ENCODE assay signal across 21 cellular contexts in genomic region chr11:113835306-113835705, GRCh38. TPM values are rescaled to one million over a fixed set of nuclear protein-coding genes. Genes with fewer than 3 reads are reported as not detected.
A peak's percentile ranks its signal among the peaks of the same experiment; 100 is the strongest.
DNase-seq lines count a peak whose midpoint lies in the region; ATAC-seq and TF ChIP-seq lines count a peak whose summit lies in the region.
"Had no signal": no experiment of that assay in that cellular context is flagged by ENCODE, and none has a peak within 500 bp of the region (broad histone marks: within the 10 kb centered on the region; RNA-seq: fewer than 3 reads in every experiment).

No MANE protein-coding gene starts in this region.

- peaks cover 73% of the 10 kb centered on the region for H3K79me2 ChIP-seq in GM23338 (replicated peaks; ENCODE audit: insufficient read depth)

- CTCF ChIA-PET in activated B cell treated with CpG ODN at 0.5 μM for 24 hours (lab: Charles Lee), result no interaction called here

- H3K36me3 ChIP-seq in heart left ventricle (peaks cover 0 to 100% (median 54%) of the 10 kb centered on the region in 9 donors), left ventricle myocardium inferior (peaks cover 86% of the 10 kb centered on the region), GM23338 (ENCODE audit: insufficient read depth) (peaks cover 47% of the 10 kb centered on the region), testis (ENCODE audit: low read depth, missing control alignments) (no peaks in the 10 kb centered on the region)

- TF ChIP-seq POLR2A in heart left ventricle (IDR thresholded peaks at IDR 0.05) (no peak), testis (IDR thresholded peaks at IDR 0.05) (no peak)

- TF ChIP-seq CTCF in heart left ventricle (IDR thresholded peaks at IDR 0.05) (no peak), left ventricle myocardium inferior (IDR thresholded peaks at IDR 0.05; ENCODE audit: borderline replicate concordance) (no peak), GM23338 (conservative IDR thresholded peaks at IDR 0.05; ENCODE audit: low read depth in 2 of 2) (no peak), activated B cell treated with CpG ODN at 0.5 μM for 24 hours (IDR thresholded peaks at IDR 0.05) (no peak), testis (IDR thresholded peaks at IDR 0.05) (no peak)

- H3K4me3 Mint-ChIP-seq in GM23338 (no peak overlapping the region), activated B cell treated with CpG ODN at 0.5 μM for 24 hours (no peak overlapping the region), immature natural killer cell (no peak overlapping the region)
- H3K4me3 Mint-ChIP-seq: CD4-positive, CD25-positive, alpha-beta regulatory T cell; CD8-positive, alpha-beta T cell; H9 had no signal

- H3K4me2 ChIP-seq in GM23338, result no peak overlapping the region
- H3K4me2 ChIP-seq: BLaER1 had no signal

- H3K4me1 Mint-ChIP-seq in GM23338, result no peaks in the 10 kb centered on the region
- H3K4me1 Mint-ChIP-seq in activated B cell treated with CpG ODN at 0.5 μM for 24 hours, result peaks cover 35% of the 10 kb centered on the region
- H3K4me1 Mint-ChIP-seq in immature natural killer cell, result peaks cover 14 to 22% of the 10 kb centered on the region in 2 donors
- H3K4me1 Mint-ChIP-seq: H9 had no signal

- H3K9me3 ChIP-seq in heart left ventricle (no peaks in the 10 kb centered on the region), left ventricle myocardium inferior (replicated peaks) (no peaks in the 10 kb centered on the region), testis (no peaks in the 10 kb centered on the region)
- H3K9me3 ChIP-seq: BLaER1, Caco-2 had no signal

- H3K36me3 Mint-ChIP-seq in GM23338 (ENCODE audit: low read depth) (peaks cover 42% of the 10 kb centered on the region), activated B cell treated with CpG ODN at 0.5 μM for 24 hours (ENCODE audit: low read depth) (peaks cover 30% of the 10 kb centered on the region), immature natural killer cell (peaks cover 13 to 29% (median 19%) of the 10 kb centered on the region in 3 donors)

- H3K27me3 Mint-ChIP-seq in GM23338 (ENCODE audit: insufficient read depth, low read depth, poor library complexity) (no peaks in the 10 kb centered on the region), activated B cell treated with CpG ODN at 0.5 μM for 24 hours (no peaks in the 10 kb centered on the region), immature natural killer cell (ENCODE audit: low read depth in 3 of 3) (no peaks in the 10 kb centered on the region)
- H3K27me3 Mint-ChIP-seq: CD4-positive, CD25-positive, alpha-beta regulatory T cell had no signal

- H3K27ac Mint-ChIP-seq in GM23338 (no peak overlapping the region), activated B cell treated with CpG ODN at 0.5 μM for 24 hours (peak overlapping the region; percentile 24), immature natural killer cell (peak overlapping the region in 4 of 6 donors; percentile 55 to 75 (median 66))
- H3K27ac Mint-ChIP-seq: CD4-positive, CD25-positive, alpha-beta regulatory T cell; CD8-positive, alpha-beta T cell had no signal

- H3K9me3 Mint-ChIP-seq in GM23338, result no peaks in the 10 kb centered on the region
- H3K9me3 Mint-ChIP-seq in activated B cell treated with CpG ODN at 0.5 μM for 24 hours, result no peaks in the 10 kb centered on the region
- H3K9me3 Mint-ChIP-seq in immature natural killer cell, result no peaks in the 10 kb centered on the region
- H3K9me3 Mint-ChIP-seq: CD4-positive, CD25-positive, alpha-beta regulatory T cell; CD8-positive, alpha-beta T cell; H9 had no signal

- intact Hi-C loops in heart left ventricle (cut with DNase I), result no loop called here
- intact Hi-C loops in left ventricle myocardium inferior (cut with micrococcal nuclease), result no loop called here
- intact Hi-C loops in activated B cell treated with CpG ODN at 0.5 μM for 24 hours (cut with micrococcal nuclease), result no loop called here
- intact Hi-C loops in testis (cut with DNase I; ENCODE audit: low total_unique reads), result no loop called here

- H4K20me1 ChIP-seq in GM23338 (replicated peaks; ENCODE audit: insufficient read depth), result peaks cover 13% of the 10 kb centered on the region
- H4K20me1 ChIP-seq: BLaER1 had no signal

- ATAC-seq in heart left ventricle (peak in 3 of 4 donors; percentile 69 to 86 (median 74)), GM23338 (no peak; the same call in 2 of the 3 replicates), activated B cell treated with CpG ODN at 0.5 μM for 24 hours (ENCODE audit: low read depth) (no peak)
- ATAC-seq: CD8-positive, alpha-beta T cell; HCT116 had no signal

- WGBS in heart left ventricle, 4 donors, result 41 to 69% (median 60%) methylated on average over 4 of the region's 4 CpGs
- WGBS in testis, 2 donors, result 80 to 86% methylated on average over 4 of the region's 4 CpGs

- POLR2A ChIA-PET in activated B cell treated with CpG ODN at 0.5 μM for 24 hours (lab: Charles Lee), result interaction anchor here (1.2 kb wide), 1 partner anchor 40 kb away, joined by 3 read pairs; the partner anchor contains the start of gene USP28

- H3K4me1 ChIP-seq in heart left ventricle, result peaks cover 0 to 19% (median 0%) of the 10 kb centered on the region in 12 donors
- peaks cover 53% of the 10 kb centered on the region for H3K4me1 ChIP-seq in left ventricle myocardium inferior
- no peaks in the 10 kb centered on the region for H3K4me1 ChIP-seq in GM23338 (ENCODE audit: insufficient read depth)
- H3K4me1 ChIP-seq in testis, result no peaks in the 10 kb centered on the region
- H3K4me1 ChIP-seq: BLaER1, Caco-2 had no signal

- H3K9me2 ChIP-seq in GM23338 (ENCODE audit: insufficient read depth), result no peaks in the 10 kb centered on the region

- no peak for DNase-seq in heart left ventricle
- DNase-seq in left ventricle myocardium inferior, result no peak
- no peak for DNase-seq in GM23338 (ENCODE audit: low spot score)
- no peak for DNase-seq in activated B cell treated with CpG ODN at 0.5 μM for 24 hours
- no peak for DNase-seq in immature natural killer cell
- DNase-seq in GDM1 (lab: John Stamatoyannopoulos, UW), result no peak
- DNase-seq in testis, result no peak
- no peak for DNase-seq in NCI-H2196 treated with DMSO at 0.1 percent for 48 hours (lab: John Stamatoyannopoulos, UW; ENCODE audit: unreplicated experiment)
- DNase-seq: Caco-2; CD4-positive, CD25-positive, alpha-beta regulatory T cell; CD8-positive, alpha-beta T cell; DMS153; DND-41; GM23248; H9 had no signal

- no peak overlapping the region for H3K4me3 ChIP-seq in heart left ventricle
- H3K4me3 ChIP-seq in left ventricle myocardium inferior, result no peak overlapping the region
- H3K4me3 ChIP-seq in GM23338, result no peak overlapping the region
- H3K4me3 ChIP-seq in testis, result no peak overlapping the region
- H3K4me3 ChIP-seq: BLaER1, GM23248 had no signal

- H2AFZ ChIP-seq in GM23338, result no peak overlapping the region
- H2AFZ ChIP-seq: GM23248 had no signal

- H3F3A ChIP-seq in GM23338 (replicated peaks; ENCODE audit: low read depth), result 0 out of 2 replicates have a peak, but pooled peaks cover 5% of the 10 kb centered on the region

- H3K27ac ChIP-seq in heart left ventricle (no peak overlapping the region), left ventricle myocardium inferior (replicated peaks) (no peak overlapping the region), GM23338 (ENCODE audit: low read depth) (peak overlapping the region; percentile 72), testis (no peak overlapping the region)
- H3K27ac ChIP-seq: BLaER1, C4-2B, GM23248 had no signal

- no peaks in the 10 kb centered on the region for H3K27me3 ChIP-seq in heart left ventricle
- no peaks in the 10 kb centered on the region for H3K27me3 ChIP-seq in left ventricle myocardium inferior (ENCODE audit: low read depth)
- no peaks in the 10 kb centered on the region for H3K27me3 ChIP-seq in GM23338 (ENCODE audit: insufficient read depth)
- H3K27me3 ChIP-seq in testis, result no peaks in the 10 kb centered on the region
- H3K27me3 ChIP-seq: BLaER1 had no signal

TF ChIP-seq in GM23338, 12 proteins besides CTCF, POLR2A, EP300 and RAD21 (continues in another document):
- TF ChIP-seq, protein P1, sequence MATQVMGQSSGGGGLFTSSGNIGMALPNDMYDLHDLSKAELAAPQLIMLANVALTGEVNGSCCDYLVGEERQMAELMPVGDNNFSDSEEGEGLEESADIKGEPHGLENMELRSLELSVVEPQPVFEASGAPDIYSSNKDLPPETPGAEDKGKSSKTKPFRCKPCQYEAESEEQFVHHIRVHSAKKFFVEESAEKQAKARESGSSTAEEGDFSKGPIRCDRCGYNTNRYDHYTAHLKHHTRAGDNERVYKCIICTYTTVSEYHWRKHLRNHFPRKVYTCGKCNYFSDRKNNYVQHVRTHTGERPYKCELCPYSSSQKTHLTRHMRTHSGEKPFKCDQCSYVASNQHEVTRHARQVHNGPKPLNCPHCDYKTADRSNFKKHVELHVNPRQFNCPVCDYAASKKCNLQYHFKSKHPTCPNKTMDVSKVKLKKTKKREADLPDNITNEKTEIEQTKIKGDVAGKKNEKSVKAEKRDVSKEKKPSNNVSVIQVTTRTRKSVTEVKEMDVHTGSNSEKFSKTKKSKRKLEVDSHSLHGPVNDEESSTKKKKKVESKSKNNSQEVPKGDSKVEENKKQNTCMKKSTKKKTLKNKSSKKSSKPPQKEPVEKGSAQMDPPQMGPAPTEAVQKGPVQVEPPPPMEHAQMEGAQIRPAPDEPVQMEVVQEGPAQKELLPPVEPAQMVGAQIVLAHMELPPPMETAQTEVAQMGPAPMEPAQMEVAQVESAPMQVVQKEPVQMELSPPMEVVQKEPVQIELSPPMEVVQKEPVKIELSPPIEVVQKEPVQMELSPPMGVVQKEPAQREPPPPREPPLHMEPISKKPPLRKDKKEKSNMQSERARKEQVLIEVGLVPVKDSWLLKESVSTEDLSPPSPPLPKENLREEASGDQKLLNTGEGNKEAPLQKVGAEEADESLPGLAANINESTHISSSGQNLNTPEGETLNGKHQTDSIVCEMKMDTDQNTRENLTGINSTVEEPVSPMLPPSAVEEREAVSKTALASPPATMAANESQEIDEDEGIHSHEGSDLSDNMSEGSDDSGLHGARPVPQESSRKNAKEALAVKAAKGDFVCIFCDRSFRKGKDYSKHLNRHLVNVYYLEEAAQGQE (IDR thresholded peaks at IDR 0.05; ENCODE audit: unreplicated experiment), result no peak

RNA-seq across cellular contexts. Expression of gene USP28, which starts 40.1 kb away (rescaled TPM):
- total RNA-seq in heart left ventricle (100 to 1,000 TPM in 8 of 9 donors, 10 to 100 TPM in 1; 86.7 to 172 (median 124) TPM), left ventricle myocardium inferior (113 TPM), activated B cell treated with CpG ODN at 0.5 μM for 24 hours (39.6 and 49.6 TPM in 2 replicates), testis (10 to 100 TPM; 36.6 to 39.9 TPM)
- polyA plus RNA-seq in heart left ventricle (10 to 100 TPM; 28.8 to 86.5 TPM), GM23338 (2016; fragmentation: Nextera tagmentation; extraction: Ambion mirVana) (66.6 and 73.9 TPM in 2 replicates), immature natural killer cell (100 to 1,000 TPM; 121 to 185 (median 122) TPM), testis (ENCODE audit: insufficient read depth, low read depth, low replicate concordance) (23.2 TPM)
- total RNA-seq in GM23338 (2014; rRNA removed; shearing (Covaris generic)), result 171 and 215 TPM in 2 replicates

RNA-seq across cellular contexts. Expression of gene CLDN25, which starts 55.7 kb away (rescaled TPM):
- total RNA-seq in heart left ventricle, result not detected
- polyA plus RNA-seq in heart left ventricle, result not detected
- total RNA-seq in left ventricle myocardium inferior, result not detected
- not detected in 2 replicates for total RNA-seq in GM23338 (2014; rRNA removed; shearing (Covaris generic))
- polyA plus RNA-seq in GM23338 (2016; fragmentation: Nextera tagmentation; extraction: Ambion mirVana), result not detected in 2 replicates
- total RNA-seq in activated B cell treated with CpG ODN at 0.5 μM for 24 hours, result not detected in 2 replicates
- polyA plus RNA-seq in immature natural killer cell, result not detected
- total RNA-seq in testis, result not detected
- not detected for polyA plus RNA-seq in testis (ENCODE audit: insufficient read depth, low read depth, low replicate concordance)
- total RNA-seq: A172; A673; Caco-2; CD4-positive, CD25-positive, alpha-beta regulatory T cell; CD8-positive, alpha-beta T cell; GM23248; H4; H9 had no signal
- polyA plus RNA-seq: CD4-positive, CD25-positive, alpha-beta regulatory T cell; GM23248 had no signal

Comparison
In these comparisons a context has a peak if more than half of its experiments do, and no peak if none do; other contexts are left out.
1. ATAC-seq: peak in heart left ventricle (3 of 4); none in GM23338 (single experiment) and activated B cell treated with CpG ODN at 0.5 μM for 24 hours (single experiment).